Comparison of ENCODE assay signal across 10 cellular contexts in genomic region chr11:72553748-72554147, GRCh38.
A peak's percentile ranks its signal among the peaks of the same experiment; 100 is the strongest.
DNase-seq lines count a peak whose midpoint lies in the region; ATAC-seq, FAIRE-seq and TF ChIP-seq lines count a peak whose summit lies in the region.
"Had no signal": no experiment of that assay in that cellular context is flagged by ENCODE, and none has a peak within 500 bp of the region (broad histone marks: within the 10 kb centered on the region; RNA-seq: fewer than 3 reads in every experiment).

No MANE protein-coding gene starts in this region.

- intact Hi-C loops in ascending aorta (cut with DNase I) (no loop called here), kidney (cut with DNase I) (no loop called here)

- H3K4me1 ChIP-seq in SK-N-SH (ENCODE audit: control insufficient read depth in 1 of 2, insufficient read depth in 2 of 2, low read depth in 1 of 2, low read length in 1 of 2) (peaks cover 0 to 13% of the 10 kb centered on the region in 2 experiments; a peak in 1 of 4 replicates), foreskin keratinocyte (peaks cover 21% of the 10 kb centered on the region), ascending aorta (no peaks in the 10 kb centered on the region), kidney (ENCODE audit: control insufficient read depth in 1 of 2, insufficient read depth in 1 of 2, low read depth in 1 of 2, low read length in 2 of 2) (no peaks in the 10 kb centered on the region)

- H3K79me2 ChIP-seq in SK-N-SH (ENCODE audit: insufficient read depth): no peaks in the 10 kb centered on the region

- H2AFZ ChIP-seq in SK-N-SH (ENCODE audit: low read depth): no peak overlapping the region

- DNase-seq in CD1c-positive myeloid dendritic cell (ENCODE audit: extremely low spot score) (peak; percentile 53), GM12864 (ENCODE audit: low read depth) (no peak), SK-N-SH (no peak), foreskin keratinocyte (no peak), ascending aorta (ENCODE audit: low spot score in 2 of 2) (no peak), kidney (no peak), SHP77 (lab: John Stamatoyannopoulos, UW) (no peak)

- peak; percentile 62 for TF ChIP-seq CTCF in GM12864 (IDR thresholded peaks at IDR 0.05; ENCODE audit: low read depth, low read length, missing control alignments)
- TF ChIP-seq CTCF in SK-N-SH (IDR thresholded peaks at IDR 0.05): no peak
- peak; percentile 28 for TF ChIP-seq CTCF in foreskin keratinocyte (conservative IDR thresholded peaks at IDR 0.05)
- no peak for TF ChIP-seq CTCF in ascending aorta (IDR thresholded peaks at IDR 0.05)
- TF ChIP-seq CTCF in kidney (IDR thresholded peaks at IDR 0.05; ENCODE audit: borderline replicate concordance, extremely low read depth, insufficient read depth): no peak

- H3K36me3 ChIP-seq in SK-N-SH (replicated peaks in 1 of 2; ENCODE audit: control insufficient read depth in 1 of 2, insufficient read depth in 2 of 2, low read length in 1 of 2) (no peaks in the 10 kb centered on the region), ascending aorta (no peaks in the 10 kb centered on the region), kidney (ENCODE audit: control insufficient read depth in 1 of 2, insufficient read depth in 2 of 2, low read length in 2 of 2) (no peaks in the 10 kb centered on the region)

- H3K9ac ChIP-seq in SK-N-SH: no peak overlapping the region
- H3K9ac ChIP-seq in kidney (ENCODE audit: low read length in 2 of 2): no peak overlapping the region
- H3K9ac ChIP-seq: KMS-11 had no signal

- H3K9me3 ChIP-seq in SK-N-SH: no peaks in the 10 kb centered on the region
- H3K9me3 ChIP-seq in ascending aorta: no peaks in the 10 kb centered on the region
- no peaks in the 10 kb centered on the region for H3K9me3 ChIP-seq in kidney (ENCODE audit: control insufficient read depth in 1 of 2, low read length in 2 of 2)

- CTCF ChIA-PET in SK-N-SH (lab: Yijun Ruan, JAX): interaction anchor here (0.8 to 2.4 kb wide), 7 partner anchors 8 to 130 kb away, joined by 3 to 18 read pairs (median 4); no protein-coding TSS in a partner anchor

- ATAC-seq in foreskin keratinocyte: no peak
- ATAC-seq in HG03196 (IDR thresholded peaks at IDR 0.05; ENCODE audit: unreplicated experiment): no peak

- WGBS in SK-N-SH (ENCODE audit: low lambda C conversion rate): 40% methylated on average over 4 of the region's 4 CpGs

- FAIRE-seq in kidney (lab: Jason Lieb, UNC): no peak
- FAIRE-seq: endometrium had no signal

- TF ChIP-seq RAD21 in SK-N-SH (IDR thresholded peaks at IDR 0.05; ENCODE audit: low read length): peak; percentile 53

- no peaks in the 10 kb centered on the region for H4K20me1 ChIP-seq in SK-N-SH (ENCODE audit: insufficient read depth)

- no peak overlapping the region for H3K4me2 ChIP-seq in SK-N-SH
- H3K4me2 ChIP-seq: KMS-11 had no signal

- H3K9me2 ChIP-seq in SK-N-SH: no peaks in the 10 kb centered on the region

- POLR2A ChIA-PET in SK-N-SH (lab: Yijun Ruan, JAX): no interaction called here

- peak overlapping the region in 1 of 2 experiments; percentile 25; a peak in 1 of 4 replicates for H3K27ac ChIP-seq in SK-N-SH (ENCODE audit: low read depth in 2 of 2, low read length in 1 of 2)
- H3K27ac ChIP-seq in foreskin keratinocyte: no peak overlapping the region
- no peak overlapping the region for H3K27ac ChIP-seq in ascending aorta
- H3K27ac ChIP-seq in kidney (ENCODE audit: low read depth in 2 of 2, low read length in 2 of 2): no peak overlapping the region
- H3K27ac ChIP-seq: KMS-11 had no signal

- peaks cover 15% of the 10 kb centered on the region for H3K27me3 ChIP-seq in SK-N-SH (ENCODE audit: insufficient read depth)
- no peaks in the 10 kb centered on the region for H3K27me3 ChIP-seq in foreskin keratinocyte
- no peaks in the 10 kb centered on the region for H3K27me3 ChIP-seq in ascending aorta

- H3K4me3 ChIP-seq in GM12864 (ENCODE audit: low read depth, low read length) (no peak overlapping the region), SK-N-SH (ENCODE audit: low read depth in 2 of 2, low read length in 1 of 2) (no peak overlapping the region), ascending aorta (no peak overlapping the region), kidney (ENCODE audit: low read length in 2 of 2) (no peak overlapping the region)

- no peak for TF ChIP-seq EP300 in SK-N-SH (IDR thresholded peaks at IDR 0.05; ENCODE audit: borderline replicate concordance in 1 of 2, low read depth in 1 of 2, low read length in 1 of 2)

- no peaks in the 10 kb centered on the region for H3F3A ChIP-seq in SK-N-SH (replicated peaks; ENCODE audit: insufficient read depth)

TF ChIP-seq in SK-N-SH, 30 proteins besides CTCF, POLR2A, EP300 and RAD21:
- TF ChIP-seq GABPA (IDR thresholded peaks at IDR 0.05; ENCODE audit: low read depth) (no peak), MXI1 (IDR thresholded peaks at IDR 0.05; ENCODE audit: low read depth, low read length) (0 out of 2 replicates have a peak, but pooled peaks have one; percentile 43)

Comparison
In these comparisons a context has a peak if more than half of its experiments do, and no peak if none do; other contexts are left out.
1. CTCF ChIP-seq: peak in GM12864 (single experiment) and foreskin keratinocyte (single experiment); none in SK-N-SH (single experiment), ascending aorta (0 of 3) and kidney (single experiment).